ENCODE assay signal across 16 cellular contexts in the genomic region with DNA sequence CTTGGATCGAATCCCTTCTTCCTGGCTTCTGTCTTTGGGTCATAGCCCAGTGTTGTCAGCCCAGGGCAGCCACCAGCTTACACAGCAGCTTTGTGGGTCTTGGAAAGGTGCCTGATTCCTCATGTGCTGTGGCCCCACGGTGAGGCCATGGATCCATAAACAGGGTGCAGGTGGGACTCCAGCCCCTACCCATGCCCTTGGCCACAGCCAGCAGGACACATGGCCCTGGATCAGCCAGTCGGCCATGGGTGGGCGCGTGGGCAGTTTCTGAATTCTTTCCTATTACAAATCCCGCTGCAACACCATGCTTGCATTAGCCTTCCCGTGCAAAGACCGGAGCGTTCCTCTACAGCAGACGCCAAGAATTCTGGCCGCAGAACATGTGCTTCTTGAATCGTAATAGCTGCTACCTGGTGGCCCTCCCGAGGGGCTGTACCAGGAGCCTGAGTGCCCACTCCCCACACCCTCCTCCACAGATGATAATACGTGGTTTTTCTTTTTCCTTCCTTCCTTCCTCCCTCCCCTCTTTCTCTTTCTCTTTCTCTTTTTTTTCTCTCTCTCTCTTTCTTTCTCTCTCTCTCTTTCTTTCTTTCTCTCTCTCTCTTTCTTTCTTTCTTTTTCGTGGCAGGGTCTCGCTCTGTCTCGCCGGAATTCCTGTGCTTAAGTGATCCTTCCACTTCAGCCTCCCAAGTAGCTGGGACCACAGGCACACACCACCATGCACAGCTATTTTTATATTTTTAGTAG. TPM values are rescaled to one million over a fixed set of nuclear protein-coding genes. Genes with fewer than 3 reads are reported as not detected.
DNase-seq lines count a peak whose midpoint lies in the region; TF ChIP-seq lines count a peak whose summit lies in the region.
"Had no signal": no experiment of that assay in that cellular context is flagged by ENCODE, and none has a peak within 500 bp of the region (broad histone marks: within the 10 kb centered on the region; RNA-seq: fewer than 3 reads in every experiment).

No MANE protein-coding gene starts in this region.

- CTCF ChIA-PET in RWPE1 (lab: Yijun Ruan, JAX), result interaction anchor here (0.6 to 0.7 kb wide), 3 partner anchors 197 to 905 kb away, joined by 3 read pairs; no protein-coding TSS in a partner anchor

- DNase-seq in DMS 273 (lab: John Stamatoyannopoulos, UW; ENCODE audit: unreplicated experiment) (peak; percentile 42), DMS 273 treated with DMSO at 0.1 percent for 48 hours (lab: John Stamatoyannopoulos, UW) (no peak), RWPE1 (ENCODE audit: low spot score) (no peak), fibroblast of villous mesenchyme (ENCODE audit: low read depth) (peak; percentile 30), stromal cell of bone marrow (ENCODE audit: low read depth) (peak; percentile 60), GM10266 (ENCODE audit: extremely low spot score) (no peak), NCI-H345 treated with DMSO at 0.1 percent for 48 hours (lab: John Stamatoyannopoulos, UW; ENCODE audit: unreplicated experiment) (no peak), SIG-M5 (lab: John Stamatoyannopoulos, UW) (no peak)
- DNase-seq: activated CD8-positive, alpha-beta memory T cell treated with anti-CD3 and anti-CD28 coated beads for 24 hours; activated naive CD4-positive, alpha-beta T cell; left lung; NCI-H2081 treated with DMSO at 0.1 percent for 48 hours had no signal

- POLR2A ChIA-PET in RWPE1 (lab: Yijun Ruan, JAX; ENCODE audit: low non-redundant PET), result no interaction called here

- H3K27ac ChIP-seq in RWPE1, result peak overlapping the region; percentile 16; the same call in 1 of the 2 replicates
- H3K27ac ChIP-seq: 22Rv1, KMS-11, left lung, SJSA1, skin epidermis had no signal

- peak overlapping the region; percentile 7 for H3K4me3 ChIP-seq in fibroblast of villous mesenchyme (ENCODE audit: low read depth, low read length)
- H3K4me3 ChIP-seq: left lung, SJSA1, skin epidermis had no signal

- no peak for TF ChIP-seq CTCF in RWPE1 (conservative IDR thresholded peaks at IDR 0.05; ENCODE audit: low read depth)
- TF ChIP-seq CTCF in fibroblast of villous mesenchyme (IDR thresholded peaks at IDR 0.05; ENCODE audit: insufficient read depth, low read depth, low read length), result no peak
- no peak for TF ChIP-seq CTCF in GM10266 (IDR thresholded peaks at IDR 0.05; ENCODE audit: control insufficient read depth, insufficient read depth, low read depth, missing control alignments)

RNA-seq across cellular contexts. Expression of a gene that starts 2.9 kb away (rescaled TPM):
- 8.6 and 13.9 TPM in 2 replicates for total RNA-seq in fibroblast of villous mesenchyme

Comparison
In these comparisons a context has a peak if more than half of its experiments do, and no peak if none do; other contexts are left out.
1. DNase-seq: peak in DMS 273 (single experiment), fibroblast of villous mesenchyme (single experiment) and stromal cell of bone marrow (single experiment); none in DMS 273 treated with DMSO at 0.1 percent for 48 hours (single experiment), RWPE1 (single experiment), GM10266 (single experiment), NCI-H345 treated with DMSO at 0.1 percent for 48 hours (single experiment) and SIG-M5 (single experiment).